In the genomic region with DNA sequence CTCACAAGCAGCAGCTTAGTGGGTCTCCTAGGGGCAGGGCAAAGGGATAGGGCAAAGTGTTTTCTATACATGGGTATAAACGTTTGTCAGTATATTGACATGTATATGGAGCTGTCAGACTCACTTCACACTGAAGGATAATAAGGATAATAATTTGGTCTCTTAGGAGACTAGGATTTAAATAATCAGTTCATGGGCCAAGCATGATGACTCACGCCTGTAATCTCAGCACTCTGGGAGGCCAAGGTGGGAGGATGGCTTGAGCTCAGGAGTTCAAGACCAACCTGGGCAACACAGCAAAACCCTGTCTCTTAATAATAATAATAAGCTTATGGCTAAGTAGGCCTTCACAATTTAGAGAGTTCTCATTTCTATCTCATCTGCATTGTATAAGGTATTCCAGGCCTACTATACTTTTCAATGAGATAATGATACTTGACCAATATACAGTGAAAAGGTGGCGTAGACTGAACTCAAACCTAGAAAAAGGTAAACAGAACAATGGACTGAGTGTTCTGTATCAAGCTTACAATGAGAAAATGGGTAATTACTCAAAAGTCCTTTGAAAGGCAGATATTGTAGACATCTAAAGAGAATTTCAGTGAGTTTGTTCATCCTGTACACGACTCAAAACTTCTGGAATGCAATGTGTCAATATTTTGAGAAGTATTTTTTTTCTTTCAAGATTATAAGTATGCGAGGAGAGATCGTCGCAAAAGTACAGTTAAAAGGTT, we compare ENCODE assay signal across 14 cellular contexts. TPM values are rescaled to one million over a fixed set of nuclear protein-coding genes. Genes with fewer than 3 reads are reported as not detected.
DNase-seq lines count a peak whose midpoint lies in the region; ATAC-seq and TF ChIP-seq lines count a peak whose summit lies in the region.
"Had no signal": no experiment of that assay in that cellular context is flagged by ENCODE, and none has a peak within 500 bp of the region (broad histone marks: within the 10 kb centered on the region; RNA-seq: fewer than 3 reads in every experiment).

No MANE protein-coding gene starts in this region.

- TF ChIP-seq CTCF in chondrocyte (IDR thresholded peaks at IDR 0.05) (no peak), lower lobe of right lung (IDR thresholded peaks at IDR 0.05) (no peak), GM10266 (IDR thresholded peaks at IDR 0.05; ENCODE audit: control insufficient read depth, insufficient read depth, low read depth, missing control alignments) (no peak), prostate gland (IDR thresholded peaks at IDR 0.05) (no peak)

- in situ Hi-C loops in ACHN (cut with HindIII; ENCODE audit: low pct_ligation_motif_present, low pct_unique_long_range_greater_than_20kb, low sequenced_read_pairs) = no loop called here

- H3K4me1 ChIP-seq in lower lobe of right lung = peaks cover 68% of the 10 kb centered on the region
- H3K4me1 ChIP-seq in prostate gland (replicated peaks) = no peaks in the 10 kb centered on the region

- 77% methylated on average over 7 of the region's 7 CpGs for WGBS in prostate gland

- no peak for TF ChIP-seq POLR2A in prostate gland (IDR thresholded peaks at IDR 0.05)

- H3K4me1 Mint-ChIP-seq in chondrocyte (ENCODE audit: low read depth) = peaks cover 37% of the 10 kb centered on the region

- H3K4me3 Mint-ChIP-seq in chondrocyte (ENCODE audit: unreplicated experiment) = no peak overlapping the region

- H3K36me3 ChIP-seq in lower lobe of right lung = no peaks in the 10 kb centered on the region
- H3K36me3 ChIP-seq in prostate gland = no peaks in the 10 kb centered on the region

- no peaks in the 10 kb centered on the region for H3K27me3 ChIP-seq in lower lobe of right lung (ENCODE audit: low read depth)
- no peaks in the 10 kb centered on the region for H3K27me3 ChIP-seq in prostate gland (replicated peaks; ENCODE audit: insufficient read depth)

- ATAC-seq in lower lobe of right lung (peak; percentile 56 to 83), HG03460 (IDR thresholded peaks at IDR 0.05; ENCODE audit: unreplicated experiment) (no peak)

- H3K9me3 Mint-ChIP-seq in chondrocyte (ENCODE audit: low read depth) = no peaks in the 10 kb centered on the region

- no peaks in the 10 kb centered on the region for H3K36me3 Mint-ChIP-seq in chondrocyte (ENCODE audit: low read depth)

- H3K27me3 Mint-ChIP-seq in chondrocyte (ENCODE audit: low read depth) = no peaks in the 10 kb centered on the region

- H3K27ac ChIP-seq in lower lobe of right lung (peak overlapping the region; percentile 70), prostate gland (no peak overlapping the region)

- no peaks in the 10 kb centered on the region for H3K9me3 ChIP-seq in lower lobe of right lung
- H3K9me3 ChIP-seq in prostate gland = no peaks in the 10 kb centered on the region

- H3K4me3 ChIP-seq in lower lobe of right lung (no peak overlapping the region), prostate gland (no peak overlapping the region)

- H3K27ac Mint-ChIP-seq in chondrocyte (ENCODE audit: unreplicated experiment) = peak overlapping the region; percentile 79

- DNase-seq in ACHN (peak; percentile 77), LHCN-M2 (ENCODE audit: low read depth) (peak; percentile 87), chondrocyte (ENCODE audit: low spot score) (no peak), lower lobe of right lung (no peak), GM10266 (ENCODE audit: extremely low spot score) (no peak), prostate gland (ENCODE audit: low spot score) (no peak)
- DNase-seq in activated effector memory CD4-positive, alpha-beta T cell treated with anti-CD3 and anti-CD28 coated beads, Interleukin-2, amount 50 U/mL, for 16 hours = no peak
- DNase-seq: activated CD4-positive, alpha-beta T cell treated with anti-CD3 and anti-CD28 coated beads, Interleukin-2, amount 50 U/mL, for 1 hour; activated naive CD4-positive, alpha-beta T cell treated with Interleukin-2 at 50 U/mL for 16 hours; dermis blood vessel endothelial cell; glutamatergic neuron; NCI-H1417 treated with DMSO at 0.1 percent for 48 hours; NCI-H82 had no signal

- intact Hi-C loops in lower lobe of right lung (cut with DNase I) = no loop called here
- intact Hi-C loops in prostate gland (cut with DNase I) = no loop called here

RNA-seq across cellular contexts. Expression of a gene that starts 7.0 kb away (rescaled TPM):
- total RNA-seq in LHCN-M2 (2014; rRNA removed) = 21.6 and 24.8 TPM in 2 replicates
- polyA plus RNA-seq in LHCN-M2 (2012) = 5.7 TPM
- total RNA-seq in chondrocyte = 0.58 to 3.1 TPM (median 1.9 TPM) in 3 replicates
- 80.0 TPM for total RNA-seq in lower lobe of right lung
- 10 to 100 TPM; 10.0 to 13.0 TPM for total RNA-seq in prostate gland

Comparison
In these comparisons a context has a peak if more than half of its experiments do, and no peak if none do; other contexts are left out.
1. DNase-seq: peak in ACHN (single experiment) and LHCN-M2 (single experiment); none in chondrocyte (single experiment), lower lobe of right lung (single experiment), GM10266 (single experiment), activated effector memory CD4-positive, alpha-beta T cell treated with anti-CD3 and anti-CD28 coated beads, Interleukin-2, amount 50 U/mL, for 16 hours (single experiment) and prostate gland (single experiment).